ENCODE assay signal across 17 cellular contexts in the genomic region with DNA sequence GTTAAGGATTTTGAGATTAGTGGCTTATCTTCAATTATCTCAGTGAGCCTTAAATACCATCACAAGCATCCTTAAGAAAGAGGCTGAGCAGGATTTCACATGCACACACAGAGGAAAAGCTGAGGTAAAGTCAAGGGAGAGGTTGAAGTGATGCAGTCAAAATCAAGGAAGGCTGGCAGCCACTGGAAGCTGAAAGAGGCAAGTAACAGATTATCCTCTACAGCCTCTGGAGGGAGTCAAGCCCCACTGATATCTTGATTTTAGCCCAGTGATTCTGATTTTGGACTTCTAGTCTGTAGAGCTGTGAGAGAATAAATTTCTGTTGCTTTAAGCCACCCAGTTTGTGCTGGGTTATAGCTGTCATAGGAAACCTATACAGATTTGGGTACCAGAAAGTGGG.
DNase-seq lines count a peak whose midpoint lies in the region; ATAC-seq and TF ChIP-seq lines count a peak whose summit lies in the region.
"Had no signal": no experiment of that assay in that cellular context is flagged by ENCODE, and none has a peak within 500 bp of the region (broad histone marks: within the 10 kb centered on the region; RNA-seq: fewer than 3 reads in every experiment).

No MANE protein-coding gene starts in this region.

- H3K4me1 Mint-ChIP-seq in activated CD8-positive, alpha-beta memory T cell treated with anti-CD3 and anti-CD28 coated beads, Interleukin-2, amount 10 ng/mL, durations not matched to agents 7 days and 5 days = no peaks in the 10 kb centered on the region
- H3K4me1 Mint-ChIP-seq: T-helper 17 cell had no signal

- no TSS peak for BruUV-seq in A673 (replicated peaks; lab: Mats Ljungman, UMichigan)

- H3K4me3 ChIP-seq in A673 (ENCODE audit: low read depth, low read length, poor library complexity, severe bottlenecking) (no peak overlapping the region), Peyer's patch (no peak overlapping the region)
- H3K4me3 ChIP-seq: body of pancreas, mucosa of descending colon, prostate gland had no signal

- H3K4me3 Mint-ChIP-seq in activated CD8-positive, alpha-beta memory T cell treated with anti-CD3 and anti-CD28 coated beads, Interleukin-2, amount 10 ng/mL, durations not matched to agents 7 days and 5 days = no peak overlapping the region
- H3K4me3 Mint-ChIP-seq: T-helper 17 cell had no signal

- TF ChIP-seq CTCF in A673 (conservative IDR thresholded peaks at IDR 0.05; ENCODE audit: low read depth, low read length) (peak; percentile 38), Peyer's patch (IDR thresholded peaks at IDR 0.05) (peak in 3 of 6 experiments; percentile 26 to 45 (median 40))

- H3K27ac ChIP-seq in A673 (ENCODE audit: low read depth, low read length, poor library complexity, severe bottlenecking) (no peak overlapping the region), Peyer's patch (no peak overlapping the region)
- H3K27ac ChIP-seq: body of pancreas, prostate gland had no signal

- peaks cover 5% of the 10 kb centered on the region for H3K9me3 Mint-ChIP-seq in activated CD8-positive, alpha-beta memory T cell treated with anti-CD3 and anti-CD28 coated beads, Interleukin-2, amount 10 ng/mL, durations not matched to agents 7 days and 5 days (ENCODE audit: low read depth)

- H3K27me3 ChIP-seq in A673 (replicated peaks; ENCODE audit: insufficient read depth, low read depth, low read length, poor library complexity) (no peaks in the 10 kb centered on the region), Peyer's patch (no peaks in the 10 kb centered on the region)
- H3K27me3 ChIP-seq: body of pancreas had no signal

- no peaks in the 10 kb centered on the region for H3K27me3 Mint-ChIP-seq in activated CD8-positive, alpha-beta memory T cell treated with anti-CD3 and anti-CD28 coated beads, Interleukin-2, amount 10 ng/mL, durations not matched to agents 7 days and 5 days
- H3K27me3 Mint-ChIP-seq: T-helper 17 cell had no signal

- no peak for ATAC-seq in activated CD8-positive, alpha-beta memory T cell treated with anti-CD3 and anti-CD28 coated beads, Interleukin-2, amount 10 ng/mL, durations not matched to agents 7 days and 5 days
- ATAC-seq in GM19452 (IDR thresholded peaks at IDR 0.05; ENCODE audit: unreplicated experiment) = no peak
- ATAC-seq: body of pancreas, mucosa of descending colon, T-helper 17 cell had no signal

- H3K36me3 Mint-ChIP-seq in activated CD8-positive, alpha-beta memory T cell treated with anti-CD3 and anti-CD28 coated beads, Interleukin-2, amount 10 ng/mL, durations not matched to agents 7 days and 5 days = no peaks in the 10 kb centered on the region

- H3K9me3 ChIP-seq in A673 (ENCODE audit: low read depth, low read length, poor library complexity, severe bottlenecking) (peaks cover 10% of the 10 kb centered on the region), Peyer's patch (peaks cover 0 to 5% (median 0%) of the 10 kb centered on the region in 4 donors)
- H3K9me3 ChIP-seq: prostate gland had no signal

- intact Hi-C loops in A673 (cut with micrococcal nuclease; ENCODE audit: unreplicated experiment) = no loop called here

- POLR2A ChIA-PET in A673 (lab: Charles Lee; ENCODE audit: low non-redundant PET) = no interaction called here

- no peaks in the 10 kb centered on the region for H3K36me3 ChIP-seq in A673 (ENCODE audit: insufficient read depth, low read length, poor library complexity, severe bottlenecking)
- H3K36me3 ChIP-seq in Peyer's patch = no peaks in the 10 kb centered on the region
- H3K36me3 ChIP-seq: prostate gland had no signal

- H3K27ac Mint-ChIP-seq in activated CD8-positive, alpha-beta memory T cell treated with anti-CD3 and anti-CD28 coated beads, Interleukin-2, amount 10 ng/mL, durations not matched to agents 7 days and 5 days = no peak overlapping the region
- H3K27ac Mint-ChIP-seq: activated T-helper 2 cell treated with anti-CD3 and anti-CD28 coated beads, Interferon-gamma antibody, Interleukin-2, Interleukin-4, amounts not matched to agents 10 μg/mL and 5 μg/mL and 100 μg/mL, durations not matched to agents 14 hours and 24 hours and 36 hours; T-helper 17 cell had no signal

- CTCF ChIA-PET in A673 (lab: Charles Lee) = no interaction called here
- CTCF ChIA-PET in activated CD8-positive, alpha-beta memory T cell treated with anti-CD3 and anti-CD28 coated beads, Interleukin-2, amount 10 ng/mL, durations not matched to agents 7 days and 5 days (lab: Charles Lee) = no interaction called here

- H3K4me1 ChIP-seq in A673 (ENCODE audit: insufficient read depth, low read length, poor library complexity, severe bottlenecking) (no peaks in the 10 kb centered on the region), Peyer's patch (no peaks in the 10 kb centered on the region)
- H3K4me1 ChIP-seq: prostate gland had no signal

- no peak for TF ChIP-seq POLR2A in Peyer's patch (IDR thresholded peaks at IDR 0.05)

- DNase-seq in A673 (ENCODE audit: low spot score) (peak; percentile 21), ELR (ENCODE audit: low read depth) (peak; percentile 25), RKO (ENCODE audit: low spot score) (peak; percentile 16), fibroblast of peridontal ligament (ENCODE audit: extremely low read depth) (peak; percentile 12), middle frontal gyrus (ENCODE audit: extremely low spot score, low spot score) (no peak), Peyer's patch (no peak)
- DNase-seq in activated CD8-positive, alpha-beta memory T cell treated with anti-CD3 and anti-CD28 coated beads, Interleukin-2, amount 10 ng/mL, durations not matched to agents 7 days and 5 days = no peak
- DNase-seq: activated CD4-positive, alpha-beta T cell treated with anti-CD3 and anti-CD28 coated beads, Interleukin-2, amount 50 U/mL, for 4 hours; body of pancreas; mucosa of descending colon; NCI-H146; stimulated activated CD4-positive, alpha-beta T cell treated with anti-CD3 and anti-CD28 coated beads, Interleukin-2, amount 100 ng/mL, for 48 hours; stimulated activated naive CD4-positive, alpha-beta T cell; T-helper 17 cell had no signal

Comparison
In these comparisons a context has a peak if more than half of its experiments do, and no peak if none do; other contexts are left out.
1. DNase-seq: peak in A673 (single experiment), ELR (single experiment), RKO (single experiment) and fibroblast of peridontal ligament (single experiment); none in activated CD8-positive, alpha-beta memory T cell treated with anti-CD3 and anti-CD28 coated beads, Interleukin-2, amount 10 ng/mL, durations not matched to agents 7 days and 5 days (single experiment), middle frontal gyrus (single experiment) and Peyer's patch (0 of 3).